13 cellular contexts compared by ENCODE assay signal in genomic region chr2:18788590-18788989, GRCh38.
DNase-seq lines count a peak whose midpoint lies in the region; ATAC-seq, FAIRE-seq and TF ChIP-seq lines count a peak whose summit lies in the region.
"Had no signal": no experiment of that assay in that cellular context is flagged by ENCODE, and none has a peak within 500 bp of the region (broad histone marks: within the 10 kb centered on the region; RNA-seq: fewer than 3 reads in every experiment).

No MANE protein-coding gene starts in this region.

- no peak overlapping the region for H4K5ac ChIP-seq in H9 (ENCODE audit: insufficient read length, low read depth, low read length)

- H3K4me1 Mint-ChIP-seq in H9, result no peaks in the 10 kb centered on the region
- H3K4me1 Mint-ChIP-seq: activated CD4-positive, alpha-beta T cell treated with anti-CD3 and anti-CD28 coated beads, Interleukin-2, amount 10 ng/mL, durations not matched to agents 24 days and 14 days; CD4-positive, alpha-beta memory T cell had no signal

- H3T11ph ChIP-seq in H9 (ENCODE audit: low read length), result no peak overlapping the region

- no peak for FAIRE-seq in pancreas (lab: Jason Lieb, UNC)

- no peak overlapping the region for H3K27ac Mint-ChIP-seq in H9
- H3K27ac Mint-ChIP-seq: activated CD4-positive, alpha-beta T cell treated with anti-CD3 and anti-CD28 coated beads, Interleukin-2, amount 10 ng/mL, durations not matched to agents 24 days and 14 days; activated T-helper 2 cell treated with anti-CD3 and anti-CD28 coated beads, Interferon-gamma antibody, Interleukin-2, Interleukin-4, amounts not matched to agents 10 μg/mL and 5 μg/mL and 100 μg/mL, durations not matched to agents 14 hours and 24 hours and 36 hours; CD4-positive, alpha-beta memory T cell had no signal

- H4K20me1 ChIP-seq in H9 (ENCODE audit: control insufficient read depth, insufficient read depth, insufficient read length), result no peaks in the 10 kb centered on the region

- no peak overlapping the region for H2BK15ac ChIP-seq in H9 (ENCODE audit: low read depth, low read length)

- no peaks in the 10 kb centered on the region for H3K36me3 Mint-ChIP-seq in H9 (ENCODE audit: insufficient read depth in 1 of 3, low read depth in 3 of 3)

- no peak overlapping the region for H2BK20ac ChIP-seq in H9 (ENCODE audit: low read depth, low read length, poor library complexity, severe bottlenecking)

- H3K23me2 ChIP-seq in H9 (ENCODE audit: insufficient read length, low read depth, low read length, poor library complexity, severe bottlenecking), result no peaks in the 10 kb centered on the region

- H3K9ac ChIP-seq in SK-N-MC (ENCODE audit: insufficient read length), result no peak overlapping the region
- no peak overlapping the region for H3K9ac ChIP-seq in H9 (ENCODE audit: extremely low read depth, insufficient read length, low read length)

- no peak overlapping the region for H3K4me3 ChIP-seq in SK-N-MC
- H3K4me3 ChIP-seq in cardiac muscle cell, result no peak overlapping the region
- H3K4me3 ChIP-seq in pancreas, result no peak overlapping the region
- H3K4me3 ChIP-seq: testis had no signal

- H2BK120ac ChIP-seq in H9 (ENCODE audit: low read depth, low read length, poor library complexity, severe bottlenecking), result no peak overlapping the region

- H3K79me2 ChIP-seq in H9 (ENCODE audit: insufficient read depth, low read length), result no peaks in the 10 kb centered on the region

- H3K23ac ChIP-seq in H9 (ENCODE audit: insufficient read length, low read depth, low read length), result no peak overlapping the region

- no peak overlapping the region for H3K4ac ChIP-seq in H9 (ENCODE audit: low read depth, low read length)

- H3K79me1 ChIP-seq in H9 (ENCODE audit: insufficient read depth, low read depth, low read length, poor library complexity, severe bottlenecking), result no peaks in the 10 kb centered on the region

- H3K56ac ChIP-seq in H9 (ENCODE audit: insufficient read length, low read depth, low read length), result no peak overlapping the region

- no peak overlapping the region for H2AK5ac ChIP-seq in H9 (ENCODE audit: insufficient read length, low read length)

- TF ChIP-seq CTCF in cardiac muscle cell (IDR thresholded peaks at IDR 0.05; ENCODE audit: low read depth, low read length) (no peak), pancreas (IDR thresholded peaks at IDR 0.05) (no peak), H9 (conservative IDR thresholded peaks at IDR 0.05) (no peak)

- peaks cover 35% of the 10 kb centered on the region for H3K27me3 Mint-ChIP-seq in H9 (ENCODE audit: low read depth)
- H3K27me3 Mint-ChIP-seq: activated CD4-positive, alpha-beta T cell treated with anti-CD3 and anti-CD28 coated beads, Interleukin-2, amount 10 ng/mL, durations not matched to agents 24 days and 14 days; CD4-positive, alpha-beta memory T cell had no signal

- H2BK5ac ChIP-seq in H9 (ENCODE audit: insufficient read length, low read length), result no peak overlapping the region

- no peak overlapping the region for H2BK12ac ChIP-seq in H9 (ENCODE audit: insufficient read length, low read depth, low read length)

- H3K36me3 ChIP-seq in SK-N-MC (ENCODE audit: insufficient read depth, low read length) (no peaks in the 10 kb centered on the region), cardiac muscle cell (no peaks in the 10 kb centered on the region), pancreas (no peaks in the 10 kb centered on the region)

- 64 to 74% methylated on average over 5 of the region's 5 CpGs for WGBS in pancreas, 2 donors
- WGBS in H9 (ENCODE audit: extremely low coverage, insufficient read length, low lambda C conversion rate), result no CpG with 5 or more reads among the region's 5 CpGs

- no peaks in the 10 kb centered on the region for H3K9me3 ChIP-seq in SK-N-MC (ENCODE audit: low read depth, low read length)
- no peaks in the 10 kb centered on the region for H3K9me3 ChIP-seq in cardiac muscle cell (ENCODE audit: low read depth)
- no peaks in the 10 kb centered on the region for H3K9me3 ChIP-seq in pancreas
- no peaks in the 10 kb centered on the region for H3K9me3 ChIP-seq in H9 (ENCODE audit: control insufficient read depth, low read depth, low read length)
- H3K9me3 ChIP-seq: testis had no signal

- no peak overlapping the region for H4K91ac ChIP-seq in H9 (ENCODE audit: insufficient read length, low read depth, low read length)

- intact Hi-C loops in pancreas (cut with DNase I), result no loop called here

- H3K4me2 ChIP-seq in H9 (ENCODE audit: insufficient read depth, insufficient read length, low read length), result no peak overlapping the region

- H3K4me3 Mint-ChIP-seq in H9, result no peak overlapping the region
- H3K4me3 Mint-ChIP-seq: activated CD4-positive, alpha-beta T cell treated with anti-CD3 and anti-CD28 coated beads, Interleukin-2, amount 10 ng/mL, durations not matched to agents 24 days and 14 days; CD4-positive, alpha-beta memory T cell had no signal

- H3K14ac ChIP-seq in H9 (ENCODE audit: insufficient read depth, low read length), result no peak overlapping the region

- H3K4me1 ChIP-seq in cardiac muscle cell (ENCODE audit: low read depth) (peaks cover 8% of the 10 kb centered on the region), pancreas (peaks cover 0 to 6% (median 0%) of the 10 kb centered on the region in 3 donors), H9 (ENCODE audit: insufficient read depth, low read length) (no peaks in the 10 kb centered on the region)
- H3K4me1 ChIP-seq: testis had no signal

- H3K9me3 Mint-ChIP-seq in H9, result no peaks in the 10 kb centered on the region
- H3K9me3 Mint-ChIP-seq: activated CD4-positive, alpha-beta T cell treated with anti-CD3 and anti-CD28 coated beads, Interleukin-2, amount 10 ng/mL, durations not matched to agents 24 days and 14 days; activated T-helper 2 cell treated with anti-CD3 and anti-CD28 coated beads, Interferon-gamma antibody, Interleukin-2, Interleukin-4, amounts not matched to agents 10 μg/mL and 5 μg/mL and 100 μg/mL, durations not matched to agents 14 hours and 24 hours and 36 hours had no signal

- DNase-seq in HS-27A (ENCODE audit: low read depth) (peak; percentile 77), SK-N-MC (ENCODE audit: low read depth, low spot score) (peak; percentile 1), cardiac muscle cell (ENCODE audit: low read depth in 1 of 2, low spot score in 1 of 2) (peak; percentile 49 to 89), pancreas (peak in 4 of 6 donors; percentile 30 to 59 (median 44)), UCSD-AML1 (lab: John Stamatoyannopoulos, UW; ENCODE audit: unreplicated experiment) (no peak), T-helper 9 cell (no peak), H9 (no peak)
- DNase-seq: activated CD4-positive, alpha-beta T cell treated with anti-CD3 and anti-CD28 coated beads, Interleukin-2, amount 10 ng/mL, durations not matched to agents 24 days and 14 days; CD4-positive, alpha-beta memory T cell; Karpas-422; testis had no signal

- H3K18ac ChIP-seq in H9 (ENCODE audit: insufficient read length, low read depth, low read length), result no peak overlapping the region

- no peaks in the 10 kb centered on the region for H3K27me3 ChIP-seq in cardiac muscle cell
- no peaks in the 10 kb centered on the region for H3K27me3 ChIP-seq in pancreas
- H3K27me3 ChIP-seq in H9 (ENCODE audit: insufficient read depth, low read length), result no peaks in the 10 kb centered on the region
- H3K27me3 ChIP-seq: testis had no signal

- H3K27ac ChIP-seq in SK-N-MC (no peak overlapping the region), cardiac muscle cell (no peak overlapping the region), pancreas (no peak overlapping the region), H9 (ENCODE audit: insufficient read length, low read depth, low read length) (no peak overlapping the region)
- H3K27ac ChIP-seq: testis had no signal

- ATAC-seq in pancreas, result peak in 2 of 4 donors; percentile 35 to 44
- no peak for ATAC-seq in GM18873 (IDR thresholded peaks at IDR 0.05; ENCODE audit: low FRiP score, unreplicated experiment)

- no peak overlapping the region for H4K8ac ChIP-seq in H9 (replicated peaks; ENCODE audit: insufficient read length, low read depth, low read length)

- no peak overlapping the region for H2AFZ ChIP-seq in H9 (ENCODE audit: low read length)

Comparison
In these comparisons a context has a peak if more than half of its experiments do, and no peak if none do; other contexts are left out.
1. DNase-seq: peak in HS-27A (single experiment), SK-N-MC (single experiment), cardiac muscle cell (2 of 2) and pancreas (4 of 6); none in UCSD-AML1 (single experiment), T-helper 9 cell (single experiment) and H9 (single experiment).